2 cellular contexts compared by ENCODE assay signal in genomic region chr16:12453832-12454231, GRCh38.
TF ChIP-seq lines count a peak whose summit lies in the region.

No MANE protein-coding gene starts in this region.

TF ChIP-seq in K562, 482 proteins besides CTCF, POLR2A, EP300 and RAD21:
- TF ChIP-seq ZBTB17 (CRISPR knock-in tag; IDR thresholded peaks at IDR 0.05): peak; percentile 92
- 0 out of 4 replicates have a peak, but pooled peaks of 1 of the 2 experiments have one; percentile 28 for TF ChIP-seq TRIM24 (IDR thresholded peaks at IDR 0.05)
- TF ChIP-seq CBFA2T3 (IDR thresholded peaks at IDR 0.05): peak; percentile 56
- TF ChIP-seq NFIC (IDR thresholded peaks at IDR 0.05): peak; percentile 38
- TF ChIP-seq FOXJ2 (tag; IDR thresholded peaks at IDR 0.05): 0 out of 2 replicates have a peak, but pooled peaks have one; percentile 20
- no peak for TF ChIP-seq ZNF444 (CRISPR knock-in tag; IDR thresholded peaks at IDR 0.05)
- TF ChIP-seq RNF219 (CRISPR knock-in tag; IDR thresholded peaks at IDR 0.05): no peak
- TF ChIP-seq CBFA2T2 (conservative IDR thresholded peaks at IDR 0.05): peak; percentile 37
- TF ChIP-seq RBM25 (IDR thresholded peaks at IDR 0.05; ENCODE audit: low read depth, low read length, severe bottlenecking): peak; percentile 31

TF ChIP-seq in endothelial cell of umbilical vein, 7 proteins besides CTCF, POLR2A, EP300 and RAD21 (continued from another document):
- TF ChIP-seq FOS (IDR thresholded peaks at IDR 0.05; ENCODE audit: borderline replicate concordance, insufficient read depth, low read length) (no peak), GATA2 (IDR thresholded peaks at IDR 0.05; ENCODE audit: insufficient read depth, insufficient read length, low read depth, low read length) (no peak), JUN (IDR thresholded peaks at IDR 0.05; ENCODE audit: borderline replicate concordance, insufficient read depth, insufficient read length, low read depth) (no peak), EZH2 (IDR thresholded peaks at IDR 0.05; ENCODE audit: borderline replicate concordance, low read depth, low read length, severe bottlenecking) (no peak), POLR2AphosphoS5 (IDR thresholded peaks at IDR 0.05; ENCODE audit: insufficient read depth, low read depth, low read length) (no peak)
- TF ChIP-seq, protein P1, sequence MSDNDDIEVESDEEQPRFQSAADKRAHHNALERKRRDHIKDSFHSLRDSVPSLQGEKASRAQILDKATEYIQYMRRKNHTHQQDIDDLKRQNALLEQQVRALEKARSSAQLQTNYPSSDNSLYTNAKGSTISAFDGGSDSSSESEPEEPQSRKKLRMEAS (IDR thresholded peaks at IDR 0.05; ENCODE audit: insufficient read depth, insufficient read length): no peak
